10 cellular contexts compared by ENCODE assay signal in the genomic region with DNA sequence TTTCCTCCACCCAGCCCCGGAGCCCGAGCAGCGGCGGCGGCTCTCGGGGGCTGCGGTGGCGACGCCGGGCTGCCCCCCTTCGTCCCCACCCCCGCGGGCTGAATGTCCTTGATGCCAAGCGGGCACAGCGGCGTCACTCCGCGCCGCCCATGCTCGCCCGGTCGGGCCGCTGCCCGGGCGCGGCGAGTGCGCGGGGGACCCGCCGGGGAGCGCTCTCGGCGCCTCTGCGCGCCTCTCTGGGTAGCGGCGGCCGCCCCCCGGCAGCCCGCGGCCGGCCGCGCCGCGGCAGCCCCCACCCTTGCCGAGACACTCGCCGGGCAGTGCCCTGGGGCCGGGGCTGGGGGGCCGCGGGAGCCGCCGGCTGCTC. TPM values are rescaled to one million over a fixed set of nuclear protein-coding genes. Genes with fewer than 3 reads are reported as not detected.
DNase-seq lines count a peak whose midpoint lies in the region; ATAC-seq and TF ChIP-seq lines count a peak whose summit lies in the region.
"Had no signal": no experiment of that assay in that cellular context is flagged by ENCODE, and none has a peak within 500 bp of the region (broad histone marks: within the 10 kb centered on the region; RNA-seq: fewer than 3 reads in every experiment).

No MANE protein-coding gene starts in this region.

- H3K4me1 Mint-ChIP-seq in CD4-positive, alpha-beta memory T cell, result peaks cover 10 to 33% (median 15%) of the 10 kb centered on the region in 4 donors

- H4K8ac ChIP-seq in trophoblast cell (ENCODE audit: low read depth, low read length), result no peak overlapping the region

- H2BK120ac ChIP-seq in trophoblast cell (ENCODE audit: insufficient read depth, low read length, poor library complexity), result no peak overlapping the region

- H3K79me2 ChIP-seq in trophoblast cell (ENCODE audit: control insufficient read depth, insufficient read depth, low read length, poor library complexity), result no peaks in the 10 kb centered on the region

- TF ChIP-seq CTCF in RWPE2 (IDR thresholded peaks at IDR 0.05; ENCODE audit: poor library complexity, severe bottlenecking) (no peak), heart right ventricle (IDR thresholded peaks at IDR 0.05) (no peak)

- H3K27me3 Mint-ChIP-seq in CD4-positive, alpha-beta memory T cell, result peaks cover 52 to 61% of the 10 kb centered on the region in 2 donors

- no peak overlapping the region for H3K27ac ChIP-seq in CD4-positive, alpha-beta memory T cell (ENCODE audit: low read depth, low read length)
- H3K27ac ChIP-seq in RWPE2 (ENCODE audit: poor library complexity, severe bottlenecking) (no peak overlapping the region), heart right ventricle (peak overlapping the region in 9 of 10 donors; percentile 35 to 85 (median 71)), trophoblast cell (ENCODE audit: low read depth, low read length) (no peak overlapping the region)

- H2AFZ ChIP-seq in trophoblast cell (ENCODE audit: insufficient read depth, low read length, poor library complexity), result no peak overlapping the region

- POLR2A ChIA-PET in CD4-positive, alpha-beta memory T cell (lab: Charles Lee; ENCODE audit: partially characterized antibody), result interaction anchor here (0.7 kb wide), 1 partner anchor 30 kb away, joined by 3 read pairs; no protein-coding TSS in a partner anchor

- peaks cover 8% of the 10 kb centered on the region for H3K4me1 ChIP-seq in CD4-positive, alpha-beta memory T cell (ENCODE audit: insufficient read depth, low read length)
- H3K4me1 ChIP-seq in RWPE2 (ENCODE audit: insufficient read depth, poor library complexity, severe bottlenecking) (no peaks in the 10 kb centered on the region), heart right ventricle (peaks cover 7 to 46% (median 25%) of the 10 kb centered on the region in 9 donors), trophoblast cell (ENCODE audit: control insufficient read depth in 1 of 2, insufficient read depth in 2 of 2, low read length in 2 of 2) (peaks cover 3% of the 10 kb centered on the region in 2 experiments)

- H3K9me3 Mint-ChIP-seq in CD4-positive, alpha-beta memory T cell, result no peaks in the 10 kb centered on the region
- H3K9me3 Mint-ChIP-seq: activated T-cell treated with anti-CD3 and anti-CD28 coated beads, Interleukin-2, amount 50 U/mL, for 72 hours; memory B cell had no signal

- H2AK5ac ChIP-seq in trophoblast cell (ENCODE audit: low read length), result no peak overlapping the region

- H3K9ac ChIP-seq in trophoblast cell (ENCODE audit: low read length), result no peak overlapping the region

- no peak overlapping the region for H4K91ac ChIP-seq in trophoblast cell (ENCODE audit: low read depth, low read length)

- no peaks in the 10 kb centered on the region for H3K36me3 Mint-ChIP-seq in CD4-positive, alpha-beta memory T cell
- H3K36me3 Mint-ChIP-seq: memory B cell had no signal

- H3K4me2 ChIP-seq in trophoblast cell (ENCODE audit: low read length), result peak overlapping the region; percentile 69

- H2BK12ac ChIP-seq in trophoblast cell (ENCODE audit: low read length), result no peak overlapping the region

- no peak overlapping the region for H3K27ac Mint-ChIP-seq in CD4-positive, alpha-beta memory T cell
- H3K27ac Mint-ChIP-seq: activated T-cell treated with anti-CD3 and anti-CD28 coated beads, Interleukin-2, amount 50 U/mL, for 72 hours; memory B cell had no signal

- no peak overlapping the region for H3K4me3 ChIP-seq in CD4-positive, alpha-beta memory T cell (ENCODE audit: low read length in 2 of 2)
- peak overlapping the region; percentile 13 for H3K4me3 ChIP-seq in RWPE2 (ENCODE audit: severe bottlenecking)
- H3K4me3 ChIP-seq in heart right ventricle, result peak overlapping the region; percentile 44 to 76 (median 62)
- H3K4me3 ChIP-seq in trophoblast cell (ENCODE audit: low read depth, low read length), result no peak overlapping the region

- H3K27me3 ChIP-seq in CD4-positive, alpha-beta memory T cell (ENCODE audit: insufficient read depth, low read length), result peaks cover 47% of the 10 kb centered on the region
- H3K27me3 ChIP-seq in RWPE2 (ENCODE audit: insufficient read depth, poor library complexity, severe bottlenecking), result peaks cover 74% of the 10 kb centered on the region
- H3K27me3 ChIP-seq in heart right ventricle, result peaks cover 0 to 70% (median 51%) of the 10 kb centered on the region in 7 donors
- peaks cover 67% of the 10 kb centered on the region for H3K27me3 ChIP-seq in trophoblast cell (ENCODE audit: insufficient read depth, low read length)

- H3K23ac ChIP-seq in trophoblast cell (ENCODE audit: low read length), result no peak overlapping the region

- no peak overlapping the region for H3K18ac ChIP-seq in trophoblast cell (ENCODE audit: low read length)

- no peaks in the 10 kb centered on the region for H3K36me3 ChIP-seq in CD4-positive, alpha-beta memory T cell (ENCODE audit: insufficient read depth, low read length)
- H3K36me3 ChIP-seq in RWPE2 (ENCODE audit: low read depth), result no peaks in the 10 kb centered on the region
- no peaks in the 10 kb centered on the region for H3K36me3 ChIP-seq in heart right ventricle
- H3K36me3 ChIP-seq in trophoblast cell (ENCODE audit: control insufficient read depth in 1 of 2, insufficient read depth in 2 of 2, low read length in 2 of 2), result no peaks in the 10 kb centered on the region

- CTCF ChIA-PET in CD4-positive, alpha-beta memory T cell (lab: Charles Lee; ENCODE audit: partially characterized antibody), result interaction anchor here (4.9 kb wide), 1 partner anchor 182 kb away, joined by 140 read pairs; no protein-coding TSS in a partner anchor

- 0 to 1% methylated on average over 8 to 55 of the region's 55 CpGs for WGBS in heart right ventricle, 2 donors
- WGBS in trophoblast cell (ENCODE audit: extremely low coverage, insufficient coverage, insufficient read length), result no CpG with 5 or more reads among the region's 55 CpGs

- no peak for DNase-seq in CD4-positive, alpha-beta memory T cell
- DNase-seq in RWPE2 (ENCODE audit: low spot score) (no peak), heart right ventricle (peak in 1 of 2 donors; percentile 39), trophoblast cell (no peak), NCI-H82 treated with DMSO at 0.1 percent for 48 hours (lab: John Stamatoyannopoulos, UW; ENCODE audit: unreplicated experiment) (no peak), T-helper 2 cell (no peak), cerebellar nuclear complex (lab: John Stamatoyannopoulos, UW) (no peak)

- no peak overlapping the region for H4K12ac ChIP-seq in trophoblast cell (ENCODE audit: low read depth, low read length)

- no peaks in the 10 kb centered on the region for H3K9me3 ChIP-seq in CD4-positive, alpha-beta memory T cell (ENCODE audit: control insufficient read depth in 1 of 2, low read length in 2 of 2)
- no peaks in the 10 kb centered on the region for H3K9me3 ChIP-seq in RWPE2 (ENCODE audit: severe bottlenecking)
- H3K9me3 ChIP-seq in heart right ventricle, result no peaks in the 10 kb centered on the region
- H3K9me3 ChIP-seq in trophoblast cell (ENCODE audit: insufficient read depth, low read depth, low read length), result no peaks in the 10 kb centered on the region

- intact Hi-C loops in CD4-positive, alpha-beta memory T cell (cut with micrococcal nuclease), result loop anchor here (10.0 kb wide), 1 partner anchor 102 kb away; no protein-coding TSS in a partner anchor
- intact Hi-C loops in heart right ventricle (cut with DNase I), result loop anchor here (1.0 to 10.0 kb wide), 15 partner anchors 59 to 884 kb away; no protein-coding TSS in a partner anchor

- ATAC-seq in RWPE2 (ENCODE audit: low read depth) (no peak), heart right ventricle (peak in 6 of 8 donors; percentile 15 to 65 (median 25)), HG02623 (IDR thresholded peaks at IDR 0.05; ENCODE audit: unreplicated experiment) (no peak)

- no peaks in the 10 kb centered on the region for H3K79me1 ChIP-seq in trophoblast cell (ENCODE audit: low read length)

- H3K4me3 Mint-ChIP-seq in CD4-positive, alpha-beta memory T cell, result peak overlapping the region in 6 of 8 donors; percentile 65 to 80 (median 70)

- no peak overlapping the region for H3K4ac ChIP-seq in trophoblast cell (ENCODE audit: low read depth, low read length)

- no peak overlapping the region for H2BK5ac ChIP-seq in trophoblast cell (ENCODE audit: low read depth, low read length, poor library complexity)

- no peak overlapping the region for H3K14ac ChIP-seq in trophoblast cell (ENCODE audit: low read length)

RNA-seq across cellular contexts. Expression of gene PLXNA4, which starts 0.4 kb away (rescaled TPM):
- under 1 TPM; 0.06 to 0.22 TPM for total RNA-seq in CD4-positive, alpha-beta memory T cell
- polyA plus RNA-seq in CD4-positive, alpha-beta memory T cell, result under 1 TPM; 0.93 to 0.94 TPM
- total RNA-seq in heart right ventricle, result 10 to 100 TPM in 9 of 10 donors, 1 to 10 TPM in 1; 7.4 to 17.0 (median 12.5) TPM
- 1 to 10 TPM in 1 of 2 donors, under 1 TPM in 1; 0.83 to 5.0 TPM for polyA plus RNA-seq in heart right ventricle
- 0.05 and 0.07 TPM in 2 replicates for polyA plus RNA-seq in trophoblast cell (2013)

Comparison
In these comparisons a context has a peak if more than half of its experiments do, and no peak if none do; other contexts are left out.
1. H3K27ac ChIP-seq: peak in heart right ventricle (9 of 10); none in CD4-positive, alpha-beta memory T cell (single experiment), RWPE2 (single experiment) and trophoblast cell (single experiment).
2. H3K4me3 ChIP-seq: peak in RWPE2 (single experiment) and heart right ventricle (10 of 10); none in CD4-positive, alpha-beta memory T cell (0 of 2) and trophoblast cell (single experiment).
3. ATAC-seq: peak in heart right ventricle (6 of 8); none in RWPE2 (single experiment) and HG02623 (single experiment).
4. RNA of gene PLXNA4, which starts 0.4 kb away (total RNA-seq): 7.4 to 17.0 TPM in heart right ventricle; 0.06 to 0.22 TPM in CD4-positive, alpha-beta memory T cell; every median in the first group is over 4 times any median in the second.